In the genomic region with DNA sequence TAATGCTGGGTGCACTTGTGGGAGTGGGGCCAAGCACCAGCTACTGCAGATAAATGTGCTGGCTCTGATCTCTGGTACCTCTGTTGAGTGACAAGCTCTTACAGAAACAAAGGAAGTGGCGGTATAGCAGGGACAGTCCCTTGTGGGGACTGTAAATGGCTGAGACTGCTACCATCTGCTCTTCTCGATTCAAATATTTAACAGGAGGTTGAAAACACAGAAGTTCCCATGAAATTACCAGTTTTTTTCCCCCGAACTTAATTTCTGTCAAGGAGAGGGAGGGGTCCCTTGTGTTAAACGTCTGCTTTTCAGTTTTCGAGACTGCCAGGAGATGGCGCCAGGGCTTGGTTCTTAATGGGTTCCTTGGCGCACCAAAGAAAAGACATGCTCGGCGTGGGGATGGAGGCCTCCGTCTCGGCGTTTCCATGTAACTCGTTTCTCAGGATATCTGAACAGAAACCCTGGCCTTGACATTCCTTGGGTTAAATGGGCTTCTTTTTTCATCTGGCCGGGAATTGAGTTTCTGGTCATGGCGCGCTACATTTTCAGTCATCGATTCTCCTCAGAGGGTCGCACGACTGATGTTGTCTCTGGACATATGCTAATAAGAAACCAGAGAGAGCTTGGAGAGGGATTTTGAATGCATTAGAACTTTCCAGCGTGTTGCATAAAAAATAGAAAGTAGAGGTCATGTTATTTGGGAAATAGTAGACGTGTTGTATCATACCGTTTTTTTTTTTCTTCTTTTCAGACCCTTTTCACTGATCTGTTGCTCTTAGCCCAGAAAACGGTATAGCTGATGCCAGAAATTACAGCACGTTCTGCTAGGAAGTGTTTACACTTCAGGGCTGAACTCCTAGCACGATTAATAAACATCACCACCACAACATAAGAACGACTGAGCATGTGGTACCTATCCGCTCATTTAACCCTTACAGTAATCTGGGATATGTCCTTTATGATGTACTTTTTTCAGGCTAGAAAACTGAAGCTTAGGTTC, we compare ENCODE assay signal across 8 cellular contexts.
DNase-seq lines count a peak whose midpoint lies in the region; ATAC-seq, FAIRE-seq and TF ChIP-seq lines count a peak whose summit lies in the region.

No MANE protein-coding gene starts in this region.

- peak overlapping the region in 1 of 2 experiments; percentile 35; a peak in 1 of 4 replicates for H3K4me2 ChIP-seq in H1 (ENCODE audit: insufficient read depth in 1 of 2, low read depth in 2 of 2, low read length in 2 of 2)
- peak overlapping the region; percentile 57 for H3K4me2 ChIP-seq in mesenchymal stem cell (ENCODE audit: low read length, poor library complexity, severe bottlenecking)

- H3K27ac ChIP-seq in CD4-positive, alpha-beta T cell (ENCODE audit: low read depth, low read length) = no peak overlapping the region
- H3K27ac ChIP-seq in H1 (ENCODE audit: low read depth, low read length) = no peak overlapping the region
- no peak overlapping the region for H3K27ac ChIP-seq in mesenchymal stem cell (ENCODE audit: low read length, poor library complexity, severe bottlenecking)

- no peak overlapping the region for H4K8ac ChIP-seq in H1 (ENCODE audit: extremely low read depth, insufficient read depth, low read length)
- H4K8ac ChIP-seq in mesenchymal stem cell (ENCODE audit: low read length) = peak overlapping the region; percentile 62

- no peak overlapping the region for H2BK5ac ChIP-seq in H1 (ENCODE audit: low read depth, low read length)
- no peak overlapping the region for H2BK5ac ChIP-seq in mesenchymal stem cell (ENCODE audit: low read depth, low read length, poor library complexity, severe bottlenecking)

- H4K91ac ChIP-seq in H1 (replicated peaks; ENCODE audit: insufficient read length, low read length) (no peak overlapping the region), mesenchymal stem cell (ENCODE audit: low read length) (no peak overlapping the region)

- no peak overlapping the region for H3K14ac ChIP-seq in H1 (ENCODE audit: insufficient read length)
- H3K14ac ChIP-seq in mesenchymal stem cell (ENCODE audit: low read length in 2 of 2) = no peak overlapping the region

- H3K36me3 ChIP-seq in H1 (ENCODE audit: control insufficient read depth in 2 of 4, insufficient read depth in 4 of 4, low read length in 3 of 4) = no peaks in the 10 kb centered on the region
- H3K36me3 ChIP-seq in mesenchymal stem cell (ENCODE audit: control insufficient read depth in 1 of 2, insufficient read depth in 2 of 2, low read depth in 1 of 2, low read length in 2 of 2) = no peaks in the 10 kb centered on the region

- no peak overlapping the region for H3K18ac ChIP-seq in H1 (ENCODE audit: extremely low read depth, low read length)
- H3K18ac ChIP-seq in mesenchymal stem cell (ENCODE audit: low read depth in 1 of 2, low read length in 2 of 2) = peak overlapping the region in 1 of 2 experiments; percentile 59

- H2AFZ ChIP-seq in H1 (ENCODE audit: low read length) = peak overlapping the region; percentile 60; the same call in 1 of the 2 replicates
- no peak overlapping the region for H2AFZ ChIP-seq in mesenchymal stem cell (ENCODE audit: low read depth, low read length)

- no peaks in the 10 kb centered on the region for H3K9me3 ChIP-seq in CD4-positive, alpha-beta T cell (ENCODE audit: control insufficient read depth, low read length)
- H3K9me3 ChIP-seq in H1 (ENCODE audit: insufficient read depth in 2 of 2, low read depth in 1 of 2, low read length in 1 of 2) (no peaks in the 10 kb centered on the region), mesenchymal stem cell (ENCODE audit: control insufficient read depth, low read length) (no peaks in the 10 kb centered on the region)

- H3K36me3 Mint-ChIP-seq in CD4-positive, alpha-beta T cell (ENCODE audit: low read depth) = no peaks in the 10 kb centered on the region

- no peak overlapping the region for H2AK5ac ChIP-seq in H1 (ENCODE audit: low read depth, low read length)
- no peak overlapping the region for H2AK5ac ChIP-seq in mesenchymal stem cell (ENCODE audit: low read length, severe bottlenecking)

- H3K27ac Mint-ChIP-seq in CD4-positive, alpha-beta T cell = no peak overlapping the region

- H3K79me2 ChIP-seq in H1 (ENCODE audit: control insufficient read depth in 1 of 2, insufficient read depth in 2 of 2, low read length in 2 of 2) = no peaks in the 10 kb centered on the region

- CTCF ChIA-PET in CD4-positive, alpha-beta T cell (lab: Charles Lee) = no interaction called here
- CTCF ChIA-PET in H1 (lab: Charles Lee; ENCODE audit: partially characterized antibody) = interaction anchor here (0.6 to 3.5 kb wide), 51 partner anchors 9 to 505 kb away, joined by 3 to 24 read pairs (median 3); no protein-coding TSS in a partner anchor

- TF ChIP-seq EP300 in H1 (IDR thresholded peaks at IDR 0.05; ENCODE audit: borderline replicate concordance in 1 of 2, low read depth in 2 of 2, low read length in 2 of 2) = no peak

- TF ChIP-seq POLR2A in H1 (IDR thresholded peaks at IDR 0.05; ENCODE audit: control extremely low read depth in 1 of 2, low read depth in 2 of 2, low read length in 2 of 2) = no peak

- intact Hi-C loops in CD4-positive, alpha-beta T cell (cut with DNase I, micrococcal nuclease) = loop anchor here in 1 of 2 experiments (5.0 kb wide), 1 partner anchor 524 kb away; no protein-coding TSS in a partner anchor

- H2BK12ac ChIP-seq in H1 (ENCODE audit: low read depth, low read length) = no peak overlapping the region
- no peak overlapping the region for H2BK12ac ChIP-seq in mesenchymal stem cell (ENCODE audit: low read length in 2 of 2)

- DNase-seq in CD4-positive, alpha-beta T cell = peak in 7 of 10 experiments; percentile 4 to 17 (median 8)
- peak; percentile 41 for DNase-seq in GM19240 (ENCODE audit: insufficient read length, low spot score)
- peak; percentile 72 for DNase-seq in NCI-H2171 treated with DMSO at 0.1 percent for 48 hours (lab: John Stamatoyannopoulos, UW)
- DNase-seq in activated CD4-positive, alpha-beta T cell treated with anti-CD3 and anti-CD28 coated beads for 4 hours = peak; percentile 5 to 23
- peak; percentile 54 to 89 for DNase-seq in H1 (ENCODE audit: low read depth in 1 of 2, low spot score in 2 of 2)
- peak; percentile 82 for DNase-seq in mesenchymal stem cell
- DNase-seq in stimulated activated CD8-positive, alpha-beta memory T cell treated with anti-CD3 and anti-CD28 coated beads, Interleukin-4, amount 100 ng/mL, for 24 hours (ENCODE audit: low read depth) = peak; percentile 40

- H3K9me3 Mint-ChIP-seq in CD4-positive, alpha-beta T cell = no peaks in the 10 kb centered on the region

- no peaks in the 10 kb centered on the region for H4K20me1 ChIP-seq in H1 (replicated peaks in 1 of 2; ENCODE audit: control insufficient read depth in 1 of 2, insufficient read depth in 2 of 2, low read length in 2 of 2)

- H3K56ac ChIP-seq in H1 (replicated peaks; ENCODE audit: insufficient read length, low read depth, low read length) = no peak overlapping the region

- peaks cover 0 to 6% (median 4%) of the 10 kb centered on the region in 4 experiments; a peak in 5 of 7 replicates for H3K4me1 ChIP-seq in H1 (replicated peaks in 1 of 4; ENCODE audit: control insufficient read depth in 3 of 4, insufficient read depth in 4 of 4, low read length in 3 of 4)
- H3K4me1 ChIP-seq in mesenchymal stem cell (ENCODE audit: control insufficient read depth, insufficient read depth, low read depth, low read length) = no peaks in the 10 kb centered on the region

- peak; percentile 93 to 96 for TF ChIP-seq RAD21 in H1 (IDR thresholded peaks at IDR 0.05 in 1 of 2, conservative IDR thresholded peaks at IDR 0.05 in 1 of 2; ENCODE audit: low read depth in 2 of 2, low read length in 2 of 2)

- H3K9ac ChIP-seq in H1 (replicated peaks in 1 of 4; ENCODE audit: extremely low read depth in 1 of 4, low read depth in 3 of 4, low read length in 3 of 4) = no peak overlapping the region
- peak overlapping the region; percentile 83 for H3K9ac ChIP-seq in mesenchymal stem cell (ENCODE audit: low read length)

- H3K4me3 Mint-ChIP-seq in CD4-positive, alpha-beta T cell = peak overlapping the region; percentile 69

- H3K23ac ChIP-seq in H1 (ENCODE audit: insufficient read length) (no peak overlapping the region), mesenchymal stem cell (ENCODE audit: low read length in 2 of 2) (no peak overlapping the region)

- H3K4me3 ChIP-seq in H1 (ENCODE audit: extremely low read depth in 1 of 4, insufficient read depth in 2 of 4, low read depth in 3 of 4, low read length in 4 of 4) (no peak overlapping the region), mesenchymal stem cell (ENCODE audit: insufficient read depth in 1 of 2, low read depth in 1 of 2, low read length in 2 of 2) (peak overlapping the region in 1 of 2 experiments; percentile 75)

- TF ChIP-seq CTCF in CD4-positive, alpha-beta T cell (IDR thresholded peaks at IDR 0.05) = peak; percentile 18
- peak; percentile 64 to 80 (median 79) for TF ChIP-seq CTCF in H1 (IDR thresholded peaks at IDR 0.05; ENCODE audit: control extremely low read depth in 1 of 3, insufficient read depth in 1 of 3, low read depth in 1 of 3, low read length in 3 of 3)

- POLR2A ChIA-PET in CD4-positive, alpha-beta T cell (lab: Charles Lee) = no interaction called here
- POLR2A ChIA-PET in H1 (lab: Charles Lee; ENCODE audit: partially characterized antibody) = interaction anchor here (0.7 kb wide), 2 partner anchors 8 to 1069 kb away, joined by 3 to 4 read pairs; no protein-coding TSS in a partner anchor

- ATAC-seq in CD4-positive, alpha-beta T cell (ENCODE audit: poor library complexity) = peak; percentile 69
- peak; percentile 88 for ATAC-seq in HG03196 (IDR thresholded peaks at IDR 0.05; ENCODE audit: unreplicated experiment)

- H3K4me1 Mint-ChIP-seq in CD4-positive, alpha-beta T cell (ENCODE audit: low read depth) = peaks cover 17% of the 10 kb centered on the region

- peaks cover 8% of the 10 kb centered on the region for H3K27me3 Mint-ChIP-seq in CD4-positive, alpha-beta T cell

- H3K23me2 ChIP-seq in H1 (ENCODE audit: low read depth, low read length) = no peaks in the 10 kb centered on the region

- H4K5ac ChIP-seq in H1 (ENCODE audit: insufficient read length, low read depth, low read length) = no peak overlapping the region

- 57% methylated on average over 27 of the region's 27 CpGs; no CpG with 5 or more reads in 1 of the 2 experiments for WGBS in H1 (ENCODE audit: extremely low coverage in 1 of 2, insufficient coverage in 1 of 2, insufficient read length in 1 of 2, insufficient replicate concordance in 2 of 2, low coverage in 1 of 2, low lambda C conversion rate in 2 of 2, missing lambda C conversion rate in 1 of 2), 2 experiments
- 33% methylated on average over 21 of the region's 27 CpGs for WGBS in mesenchymal stem cell

- no peak overlapping the region for H2BK120ac ChIP-seq in H1 (replicated peaks; ENCODE audit: low read depth, low read length)
- no peak overlapping the region for H2BK120ac ChIP-seq in mesenchymal stem cell (ENCODE audit: low read depth, low read length)

- 0 out of 2 replicates have a peak overlapping the region, but pooled peaks have one; percentile 7 for H2BK20ac ChIP-seq in H1 (ENCODE audit: low read length)

- H3K79me1 ChIP-seq in H1 (ENCODE audit: low read depth, low read length) = no peaks in the 10 kb centered on the region
- H3K79me1 ChIP-seq in mesenchymal stem cell (replicated peaks; ENCODE audit: low read length, poor library complexity, severe bottlenecking) = no peaks in the 10 kb centered on the region

- no peak overlapping the region for H3K4ac ChIP-seq in H1 (replicated peaks; ENCODE audit: insufficient read length, low read depth, low read length)
- H3K4ac ChIP-seq in mesenchymal stem cell (ENCODE audit: low read depth in 1 of 2, low read length in 2 of 2) = peak overlapping the region in 1 of 2 experiments; percentile 47

- peak; percentile 98 for FAIRE-seq in H1 (lab: Jason Lieb, UNC)

- no peak overlapping the region for H2BK15ac ChIP-seq in H1 (ENCODE audit: low read length)
- no peak overlapping the region for H2BK15ac ChIP-seq in mesenchymal stem cell (ENCODE audit: low read depth, poor library complexity, severe bottlenecking)

- H3K27me3 ChIP-seq in CD4-positive, alpha-beta T cell (ENCODE audit: control insufficient read depth, insufficient read depth, low read length) = no peaks in the 10 kb centered on the region
- no peaks in the 10 kb centered on the region for H3K27me3 ChIP-seq in H1 (replicated peaks in 1 of 4; ENCODE audit: control insufficient read depth in 3 of 4, extremely low read depth in 1 of 4, insufficient read depth in 3 of 4, low read length in 3 of 4)
- H3K27me3 ChIP-seq in mesenchymal stem cell (ENCODE audit: control insufficient read depth in 1 of 2, insufficient read depth in 1 of 2, low read length in 2 of 2) = peaks cover 4 to 18% of the 10 kb centered on the region in 2 experiments

Comparison
In these comparisons a context has a peak if more than half of its experiments do, and no peak if none do; other contexts are left out.
1. DNase-seq: peak in every context shown above with its lines; median percentile 82 in mesenchymal stem cell; 72 in NCI-H2171 treated with DMSO at 0.1 percent for 48 hours; 72 in H1; 41 in GM19240; 40 in stimulated activated CD8-positive, alpha-beta memory T cell treated with anti-CD3 and anti-CD28 coated beads, Interleukin-4, amount 100 ng/mL, for 24 hours; 14 in activated CD4-positive, alpha-beta T cell treated with anti-CD3 and anti-CD28 coated beads for 4 hours; 8 in CD4-positive, alpha-beta T cell.